Comparison of ENCODE assay signal across 7 cellular contexts in the genomic region with DNA sequence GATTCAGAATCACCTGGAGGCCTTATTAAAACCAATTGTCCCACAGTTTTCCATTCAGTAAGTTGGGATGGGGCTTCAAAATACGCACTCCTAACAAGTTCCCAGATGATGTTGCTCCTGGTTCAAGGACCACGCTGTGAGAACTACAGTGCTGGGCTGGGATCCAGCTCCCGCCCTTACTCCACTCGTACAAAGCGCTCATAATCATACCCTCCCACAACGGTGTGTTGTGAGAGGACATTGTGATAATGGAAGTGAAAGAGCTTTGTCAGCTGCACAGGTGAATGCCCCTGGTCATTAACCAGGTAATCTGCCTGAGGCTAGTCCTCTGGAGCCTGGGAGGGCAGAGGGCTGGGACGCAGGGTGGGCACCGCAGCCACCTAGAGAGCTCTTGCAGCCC. TPM values are rescaled to one million over a fixed set of nuclear protein-coding genes. Genes with fewer than 3 reads are reported as not detected.
DNase-seq lines count a peak whose midpoint lies in the region; ATAC-seq, FAIRE-seq and TF ChIP-seq lines count a peak whose summit lies in the region.

No MANE protein-coding gene starts in this region.

- TF ChIP-seq POLR2A in H54 (IDR thresholded peaks at IDR 0.05; ENCODE audit: low read depth, low read length): no peak

- peaks cover 16 to 21% of the 10 kb centered on the region in 2 donors for H3K36me3 Mint-ChIP-seq in stimulated activated naive B cell treated with anti-CD40 and anti-IgM and Interleukin-4, amounts not matched to agents 10 μg/mL and 1 μg/mL and 100 μg/mL, for 72 hours

- peaks cover 50 to 86% of the 10 kb centered on the region in 2 donors for H3K4me1 Mint-ChIP-seq in stimulated activated naive B cell treated with anti-CD40 and anti-IgM and Interleukin-4, amounts not matched to agents 10 μg/mL and 1 μg/mL and 100 μg/mL, for 72 hours

- DNase-seq in RWPE2 (ENCODE audit: low spot score): peak; percentile 19
- peak in 1 of 2 donors; percentile 51 for DNase-seq in foreskin keratinocyte
- DNase-seq in stimulated activated naive B cell treated with anti-CD40 and anti-IgM and Interleukin-4, amounts not matched to agents 10 μg/mL and 1 μg/mL and 100 μg/mL, for 72 hours: no peak
- no peak for DNase-seq in H54 (ENCODE audit: insufficient read length, low spot score)
- no peak for DNase-seq in NCI-H187 (lab: John Stamatoyannopoulos, UW)
- no peak for DNase-seq in kidney glomerular epithelial cell (lab: John Stamatoyannopoulos, UW)

- H3K4me2 ChIP-seq in KMS-11: peak overlapping the region; percentile 88

- H3K9ac ChIP-seq in KMS-11: no peak overlapping the region

- peak overlapping the region; percentile 95; the same call in 1 of the 2 replicates for H2AFZ ChIP-seq in KMS-11 (ENCODE audit: low read depth)

- H3K27ac ChIP-seq in KMS-11: no peak overlapping the region
- peak overlapping the region; percentile 96 for H3K27ac ChIP-seq in RWPE2 (ENCODE audit: poor library complexity, severe bottlenecking)
- H3K27ac ChIP-seq in foreskin keratinocyte: peak overlapping the region; percentile 98

- H3K27me3 ChIP-seq in KMS-11 (ENCODE audit: insufficient read depth, low read depth) (no peaks in the 10 kb centered on the region), RWPE2 (ENCODE audit: insufficient read depth, poor library complexity, severe bottlenecking) (no peaks in the 10 kb centered on the region), foreskin keratinocyte (no peaks in the 10 kb centered on the region)

- H3K4me3 Mint-ChIP-seq in stimulated activated naive B cell treated with anti-CD40 and anti-IgM and Interleukin-4, amounts not matched to agents 10 μg/mL and 1 μg/mL and 100 μg/mL, for 72 hours: peak overlapping the region; percentile 84 to 94

- H3K36me3 ChIP-seq in KMS-11 (ENCODE audit: insufficient read depth) (no peaks in the 10 kb centered on the region), RWPE2 (ENCODE audit: low read depth) (no peaks in the 10 kb centered on the region)

- no peak for FAIRE-seq in H54 (lab: Jason Lieb, UNC)

- TF ChIP-seq CTCF in KMS-11 (conservative IDR thresholded peaks at IDR 0.05; ENCODE audit: low read depth, low read length) (no peak), RWPE2 (IDR thresholded peaks at IDR 0.05; ENCODE audit: poor library complexity, severe bottlenecking) (no peak), foreskin keratinocyte (conservative IDR thresholded peaks at IDR 0.05) (no peak)

- no peak for ATAC-seq in RWPE2 (ENCODE audit: low read depth)
- no peak for ATAC-seq in foreskin keratinocyte
- ATAC-seq in stimulated activated naive B cell treated with anti-CD40 and anti-IgM and Interleukin-4, amounts not matched to agents 10 μg/mL and 1 μg/mL and 100 μg/mL, for 72 hours (replicated peaks): no peak

- peaks cover 0 to 4% of the 10 kb centered on the region in 2 donors for H3K9me3 Mint-ChIP-seq in stimulated activated naive B cell treated with anti-CD40 and anti-IgM and Interleukin-4, amounts not matched to agents 10 μg/mL and 1 μg/mL and 100 μg/mL, for 72 hours

- H3K4me3 ChIP-seq in KMS-11 (IDR thresholded peaks at IDR 0.05; ENCODE audit: insufficient read depth, low read depth, low read length): no peak overlapping the region
- H3K4me3 ChIP-seq in RWPE2 (ENCODE audit: severe bottlenecking): no peak overlapping the region

- no peaks in the 10 kb centered on the region for H3K9me3 ChIP-seq in RWPE2 (ENCODE audit: severe bottlenecking)

- peaks cover 54% of the 10 kb centered on the region for H3K4me1 ChIP-seq in KMS-11 (ENCODE audit: low read depth, poor library complexity, severe bottlenecking)
- H3K4me1 ChIP-seq in RWPE2 (ENCODE audit: insufficient read depth, poor library complexity, severe bottlenecking): peaks cover 46% of the 10 kb centered on the region
- H3K4me1 ChIP-seq in foreskin keratinocyte: peaks cover 40% of the 10 kb centered on the region

- H3K79me2 ChIP-seq in KMS-11 (ENCODE audit: insufficient read depth, low read depth): no peaks in the 10 kb centered on the region

- peak overlapping the region; percentile 87 for H3K27ac Mint-ChIP-seq in stimulated activated naive B cell treated with anti-CD40 and anti-IgM and Interleukin-4, amounts not matched to agents 10 μg/mL and 1 μg/mL and 100 μg/mL, for 72 hours

- no peaks in the 10 kb centered on the region for H3K27me3 Mint-ChIP-seq in stimulated activated naive B cell treated with anti-CD40 and anti-IgM and Interleukin-4, amounts not matched to agents 10 μg/mL and 1 μg/mL and 100 μg/mL, for 72 hours

- no peaks in the 10 kb centered on the region for H4K20me1 ChIP-seq in KMS-11 (ENCODE audit: insufficient read depth)

RNA-seq across cellular contexts. Expression of a gene that starts 1.3 kb away (rescaled TPM):
- total RNA-seq in foreskin keratinocyte: 91.8 and 97.5 TPM in 2 replicates
- polyA plus RNA-seq in foreskin keratinocyte: 207 and 211 TPM in 2 replicates
